Comparison of ENCODE assay signal across 29 cellular contexts in genomic region chr19:54626757-54627156, GRCh38. TPM values are rescaled to one million over a fixed set of nuclear protein-coding genes. Genes with fewer than 3 reads are reported as not detected.
A peak's percentile ranks its signal among the peaks of the same experiment; 100 is the strongest.
DNase-seq lines count a peak whose midpoint lies in the region; ATAC-seq and TF ChIP-seq lines count a peak whose summit lies in the region.
"Had no signal": no experiment of that assay in that cellular context is flagged by ENCODE, and none has a peak within 500 bp of the region (broad histone marks: within the 10 kb centered on the region; RNA-seq: fewer than 3 reads in every experiment).

No MANE protein-coding gene starts in this region.

- H3K4me3 Mint-ChIP-seq in activated T-cell treated with anti-CD3 and anti-CD28 coated beads, Interleukin-2, amount 50 U/mL, for 72 hours, result no peak overlapping the region
- no peak overlapping the region for H3K4me3 Mint-ChIP-seq in activated T-cell treated with anti-CD3 and anti-CD28 coated beads, Interleukin-2, amount 50 U/mL, for 24 hours
- H3K4me3 Mint-ChIP-seq in effector memory CD8-positive, alpha-beta T cell, result no peak overlapping the region
- H3K4me3 Mint-ChIP-seq in natural killer cell, result no peak overlapping the region
- H3K4me3 Mint-ChIP-seq: CD4-positive, alpha-beta T cell; HFFc6 had no signal

- TF ChIP-seq CTCF in natural killer cell (IDR thresholded peaks at IDR 0.05), result no peak
- TF ChIP-seq CTCF in GM13976 (IDR thresholded peaks at IDR 0.05; ENCODE audit: borderline replicate concordance, control extremely low read depth, extremely low read depth, insufficient read depth, missing control alignments), result no peak

- TF ChIP-seq POLR2A in GM18505 (IDR thresholded peaks at IDR 0.05; ENCODE audit: borderline replicate concordance, extremely low read depth, insufficient read depth, insufficient read length), result no peak

- peak overlapping the region; percentile 61 for H3K27ac Mint-ChIP-seq in activated T-cell treated with anti-CD3 and anti-CD28 coated beads, Interleukin-2, amount 50 U/mL, for 72 hours
- no peak overlapping the region for H3K27ac Mint-ChIP-seq in activated T-cell treated with anti-CD3 and anti-CD28 coated beads, Interleukin-2, amount 50 U/mL, for 24 hours
- peak overlapping the region; percentile 68 to 92 for H3K27ac Mint-ChIP-seq in effector memory CD8-positive, alpha-beta T cell
- H3K27ac Mint-ChIP-seq in natural killer cell, result peak overlapping the region; percentile 50 to 76
- H3K27ac Mint-ChIP-seq: CD4-positive, alpha-beta T cell; HFFc6 had no signal

- H3K9me3 Mint-ChIP-seq in activated T-cell treated with anti-CD3 and anti-CD28 coated beads, Interleukin-2, amount 50 U/mL, for 72 hours, result peaks cover 0 to 2% of the 10 kb centered on the region in 2 donors
- H3K9me3 Mint-ChIP-seq in activated T-cell treated with anti-CD3 and anti-CD28 coated beads, Interleukin-2, amount 50 U/mL, for 24 hours, result no peaks in the 10 kb centered on the region
- peaks cover 0 to 4% of the 10 kb centered on the region in 2 donors for H3K9me3 Mint-ChIP-seq in effector memory CD8-positive, alpha-beta T cell
- no peaks in the 10 kb centered on the region for H3K9me3 Mint-ChIP-seq in natural killer cell
- H3K9me3 Mint-ChIP-seq: CD4-positive, alpha-beta T cell had no signal

- no peaks in the 10 kb centered on the region for H3K36me3 Mint-ChIP-seq in activated T-cell treated with anti-CD3 and anti-CD28 coated beads, Interleukin-2, amount 50 U/mL, for 72 hours (ENCODE audit: insufficient read depth in 2 of 2)
- no peaks in the 10 kb centered on the region for H3K36me3 Mint-ChIP-seq in activated T-cell treated with anti-CD3 and anti-CD28 coated beads, Interleukin-2, amount 50 U/mL, for 24 hours (ENCODE audit: low read depth)
- peaks cover 5% of the 10 kb centered on the region for H3K36me3 Mint-ChIP-seq in effector memory CD8-positive, alpha-beta T cell (ENCODE audit: insufficient read depth)
- H3K36me3 Mint-ChIP-seq in natural killer cell, result no peaks in the 10 kb centered on the region

- in situ Hi-C loops in GM13976 (cut with MboI; ENCODE audit: low sequenced_read_pairs, unreplicated experiment), result no loop called here

- no peak for DNase-seq in activated T-cell treated with anti-CD3 and anti-CD28 coated beads, Interleukin-2, amount 50 U/mL, for 72 hours
- no peak for DNase-seq in activated T-cell treated with anti-CD3 and anti-CD28 coated beads, Interleukin-2, amount 50 U/mL, for 24 hours
- no peak for DNase-seq in effector memory CD8-positive, alpha-beta T cell
- DNase-seq in natural killer cell (no peak), GM13976 (ENCODE audit: low spot score) (no peak)
- DNase-seq: BE2C; CD4-positive, alpha-beta T cell; COR-L47; EL; GDM1; GOT3; HFFc6; KBM-7; MV-4-11; NCI-H1105; NCI-H1436 treated with DMSO at 0.1 percent for 48 hours; NCI-H1930; NCI-H2107; NCI-H446; NCI-H524 treated with DMSO at 0.1 percent for 48 hours; NCI-H774; SIG-M5 had no signal

- no peak for ATAC-seq in activated T-cell treated with anti-CD3 and anti-CD28 coated beads, Interleukin-2, amount 50 U/mL, for 72 hours (replicated peaks in 1 of 2)
- no peak for ATAC-seq in effector memory CD8-positive, alpha-beta T cell (replicated peaks)
- ATAC-seq in natural killer cell, result no peak
- ATAC-seq in GM19463 (IDR thresholded peaks at IDR 0.05; ENCODE audit: unreplicated experiment), result no peak
- no peak for ATAC-seq in GM18505 (IDR thresholded peaks at IDR 0.05; ENCODE audit: unreplicated experiment)
- no peak for ATAC-seq in GM21360 (IDR thresholded peaks at IDR 0.05; ENCODE audit: unreplicated experiment)
- ATAC-seq: HepG2 had no signal

- intact Hi-C loops in natural killer cell (cut with micrococcal nuclease), result no loop called here

- peaks cover 37% of the 10 kb centered on the region for H3K27me3 Mint-ChIP-seq in activated T-cell treated with anti-CD3 and anti-CD28 coated beads, Interleukin-2, amount 50 U/mL, for 72 hours (ENCODE audit: low read depth)
- peaks cover 61% of the 10 kb centered on the region for H3K27me3 Mint-ChIP-seq in activated T-cell treated with anti-CD3 and anti-CD28 coated beads, Interleukin-2, amount 50 U/mL, for 24 hours
- peaks cover 18 to 60% of the 10 kb centered on the region in 2 donors for H3K27me3 Mint-ChIP-seq in effector memory CD8-positive, alpha-beta T cell
- H3K27me3 Mint-ChIP-seq in natural killer cell (ENCODE audit: low read depth in 2 of 2), result peaks cover 9 to 13% of the 10 kb centered on the region in 2 donors

- no peaks in the 10 kb centered on the region for H3K4me1 Mint-ChIP-seq in activated T-cell treated with anti-CD3 and anti-CD28 coated beads, Interleukin-2, amount 50 U/mL, for 72 hours (ENCODE audit: low read depth)
- H3K4me1 Mint-ChIP-seq in activated T-cell treated with anti-CD3 and anti-CD28 coated beads, Interleukin-2, amount 50 U/mL, for 24 hours (ENCODE audit: low read depth), result no peaks in the 10 kb centered on the region
- peaks cover 27 to 52% of the 10 kb centered on the region in 2 donors for H3K4me1 Mint-ChIP-seq in effector memory CD8-positive, alpha-beta T cell (ENCODE audit: low read depth in 2 of 2)
- peaks cover 48 to 73% of the 10 kb centered on the region in 2 donors for H3K4me1 Mint-ChIP-seq in natural killer cell

RNA-seq across cellular contexts. Expression of gene LILRB1, which starts 3.5 kb away (rescaled TPM):
- 1 to 10 TPM in 1 of 2 donors, under 1 TPM in 1; 0.38 to 3.6 TPM for total RNA-seq in activated T-cell treated with anti-CD3 and anti-CD28 coated beads, Interleukin-2, amount 50 U/mL, for 72 hours
- total RNA-seq in natural killer cell, result 10 to 100 TPM; 18.4 to 44.4 (median 38.5) TPM
- total RNA-seq: HepG2, HFFc6, HT1080, LHCN-M2, MCF 10A had no signal

RNA-seq across cellular contexts. Expression of gene LILRA1, which starts 33.3 kb away (rescaled TPM):
- not detected for total RNA-seq in activated T-cell treated with anti-CD3 and anti-CD28 coated beads, Interleukin-2, amount 50 U/mL, for 72 hours
- 10 to 100 TPM in 1 of 3 donors, 1 to 10 TPM in 2; 1.4 to 13.0 (median 6.1) TPM for total RNA-seq in natural killer cell
- total RNA-seq: HepG2, HFFc6, HT1080, LHCN-M2, MCF 10A had no signal

RNA-seq across cellular contexts. Expression of gene LILRB4, which starts 36.0 kb away (rescaled TPM):
- not detected for total RNA-seq in activated T-cell treated with anti-CD3 and anti-CD28 coated beads, Interleukin-2, amount 50 U/mL, for 72 hours
- total RNA-seq in natural killer cell, result 1 to 10 TPM; 1.5 to 3.6 (median 2.5) TPM
- total RNA-seq: HepG2, HFFc6, HT1080, LHCN-M2, MCF 10A had no signal

RNA-seq across cellular contexts. Expression of gene LILRA2, which starts 53.2 kb away (rescaled TPM):
- not detected for total RNA-seq in activated T-cell treated with anti-CD3 and anti-CD28 coated beads, Interleukin-2, amount 50 U/mL, for 72 hours
- total RNA-seq in natural killer cell, result 1 to 10 TPM; 1.4 to 8.4 (median 5.6) TPM
- total RNA-seq: HepG2, HFFc6, HT1080, LHCN-M2, MCF 10A had no signal

Comparison
In these comparisons a context has a peak if more than half of its experiments do, and no peak if none do; other contexts are left out.
1. RNA of gene LILRB1, which starts 3.5 kb away (total RNA-seq): 18.4 to 44.4 TPM in natural killer cell; 0.38 to 3.6 TPM in activated T-cell treated with anti-CD3 and anti-CD28 coated beads, Interleukin-2, amount 50 U/mL, for 72 hours; every median in the first group is over 4 times any median in the second.